1 cellular context compared by ENCODE assay signal in genomic region chr10:3482200-3482993, GRCh38.
TF ChIP-seq lines count a peak whose summit lies in the region.

No MANE protein-coding gene starts in this region.

TF ChIP-seq in K562, 482 proteins besides CTCF, POLR2A, EP300 and RAD21 (continued from another document and continues in another):
- TF ChIP-seq CBX5 (IDR thresholded peaks at IDR 0.05; ENCODE audit: borderline replicate concordance, low read depth) = no peak
- peak; percentile 67 for TF ChIP-seq MEIS2 (IDR thresholded peaks at IDR 0.05; ENCODE audit: partially characterized antibody)
- TF ChIP-seq SMARCA4 (IDR thresholded peaks at IDR 0.05) = peak; percentile 38; the same call in 1 of the 2 replicates
- no peak for TF ChIP-seq NCOA6 (IDR thresholded peaks at IDR 0.05)
- TF ChIP-seq AFF4 (CRISPR knock-in tag; IDR thresholded peaks at IDR 0.05) = no peak
- TF ChIP-seq ETS2 (tag; IDR thresholded peaks at IDR 0.05; ENCODE audit: borderline replicate concordance, poor library complexity, severe bottlenecking) = no peak
- no peak for TF ChIP-seq STAT5A (IDR thresholded peaks at IDR 0.05; ENCODE audit: borderline replicate concordance, low read length)
- no peak for TF ChIP-seq HNRNPL (IDR thresholded peaks at IDR 0.05; ENCODE audit: low read depth, low read length)
- peak; percentile 82 for TF ChIP-seq ZNF766 (CRISPR knock-in tag; conservative IDR thresholded peaks at IDR 0.05)
- peak; percentile 57; the same call in 1 of the 2 replicates for TF ChIP-seq CEBPB (tag; IDR thresholded peaks at IDR 0.05)
- no peak for TF ChIP-seq MAX (CRISPR knock-in tag; IDR thresholded peaks at IDR 0.05)
- no peak for TF ChIP-seq ATF1 (CRISPR knock-in tag; IDR thresholded peaks at IDR 0.05)
- TF ChIP-seq ATF1 (tag; IDR thresholded peaks at IDR 0.05) = peak; percentile 85
- no peak for TF ChIP-seq ZNF584 (CRISPR knock-in tag; IDR thresholded peaks at IDR 0.05; ENCODE audit: low read depth)
- TF ChIP-seq JUN (IDR thresholded peaks at IDR 0.05; ENCODE audit: borderline replicate concordance, low read depth, low read length) = peak; percentile 60; the same call in 1 of the 2 replicates
- no peak for TF ChIP-seq JUN (CRISPR knock-in tag; IDR thresholded peaks at IDR 0.05; ENCODE audit: borderline replicate concordance)
- TF ChIP-seq ZNF384 (IDR thresholded peaks at IDR 0.05; ENCODE audit: low read depth, low read length) = no peak
- peak in 1 of 2 experiments; percentile 50; a peak in 1 of 4 replicates for TF ChIP-seq RCOR1 (IDR thresholded peaks at IDR 0.05; ENCODE audit: borderline replicate concordance in 1 of 2, low read depth in 2 of 2, low read length in 2 of 2)
- no peak for TF ChIP-seq ID3 (CRISPR knock-in tag; IDR thresholded peaks at IDR 0.05)
- no peak for TF ChIP-seq ID3 (tag; IDR thresholded peaks at IDR 0.05)
- TF ChIP-seq FOSL1 (tag; conservative IDR thresholded peaks at IDR 0.05) = peak; percentile 88
- TF ChIP-seq SMARCB1 (IDR thresholded peaks at IDR 0.05; ENCODE audit: insufficient read length, low read depth) = no peak
- no peak for TF ChIP-seq EWSR1 (IDR thresholded peaks at IDR 0.05; ENCODE audit: borderline replicate concordance, low read depth, partially characterized antibody)
- TF ChIP-seq CLOCK (CRISPR knock-in tag; IDR thresholded peaks at IDR 0.05; ENCODE audit: borderline replicate concordance) = no peak
- TF ChIP-seq ZNF318 (IDR thresholded peaks at IDR 0.05; ENCODE audit: borderline replicate concordance in 1 of 2, low read depth in 1 of 2) = peak in 1 of 2 experiments; percentile 76; a peak in 2 of 4 replicates
- no peak for TF ChIP-seq BCL6 (CRISPR knock-in tag; IDR thresholded peaks at IDR 0.05)
- peak; percentile 87 for TF ChIP-seq ATF3 (IDR thresholded peaks at IDR 0.05)
- no peak for TF ChIP-seq ATF3 (CRISPR knock-in tag; conservative IDR thresholded peaks at IDR 0.05)
- TF ChIP-seq ZNF23 (CRISPR knock-in tag; IDR thresholded peaks at IDR 0.05) = no peak
- peak; percentile 43; the same call in 1 of the 2 replicates for TF ChIP-seq SOX6 (IDR thresholded peaks at IDR 0.05)
- peak; percentile 23; the same call in 1 of the 2 replicates for TF ChIP-seq CTBP1 (IDR thresholded peaks at IDR 0.05; ENCODE audit: borderline replicate concordance)
- no peak for TF ChIP-seq ZNF184 (CRISPR knock-in tag; IDR thresholded peaks at IDR 0.05)
- no peak for TF ChIP-seq THRAP3 (IDR thresholded peaks at IDR 0.05; ENCODE audit: borderline replicate concordance)
- no peak for TF ChIP-seq ZNF436 (CRISPR knock-in tag; IDR thresholded peaks at IDR 0.05)
- peak; percentile 39 to 48 for TF ChIP-seq NRF1 (conservative IDR thresholded peaks at IDR 0.05 in 1 of 2, IDR thresholded peaks at IDR 0.05 in 1 of 2)
- TF ChIP-seq HDAC1 (IDR thresholded peaks at IDR 0.05) = 0 out of 4 replicates have a peak, but pooled peaks of 1 of the 2 experiments have one; percentile 23
- no peak for TF ChIP-seq CREB1 (IDR thresholded peaks at IDR 0.05)
- 0 out of 2 replicates have a peak, but pooled peaks have one; percentile 11 for TF ChIP-seq CREB1 (CRISPR knock-in tag; IDR thresholded peaks at IDR 0.05)
- TF ChIP-seq RFX1 (IDR thresholded peaks at IDR 0.05) = no peak
- no peak for TF ChIP-seq MAZ (CRISPR knock-in tag; conservative IDR thresholded peaks at IDR 0.05 in 1 of 2, IDR thresholded peaks at IDR 0.05 in 1 of 2)
- no peak for TF ChIP-seq PBX2 (CRISPR knock-in tag; IDR thresholded peaks at IDR 0.05; ENCODE audit: low read depth)
- TF ChIP-seq PBX2 (tag; conservative IDR thresholded peaks at IDR 0.05; ENCODE audit: low read depth) = peak; percentile 38; the same call in 1 of the 2 replicates
- TF ChIP-seq ZNF780A (CRISPR knock-in tag; IDR thresholded peaks at IDR 0.05) = no peak
- TF ChIP-seq HLTF (IDR thresholded peaks at IDR 0.05) = no peak
- no peak for TF ChIP-seq TEAD2 (tag; IDR thresholded peaks at IDR 0.05)
- TF ChIP-seq CEBPG (CRISPR knock-in tag; IDR thresholded peaks at IDR 0.05) = 0 out of 2 replicates have a peak, but pooled peaks have one; percentile 20
- peak; percentile 55 to 59; a peak in 3 of 4 replicates for TF ChIP-seq CEBPG (tag; conservative IDR thresholded peaks at IDR 0.05 in 1 of 2, IDR thresholded peaks at IDR 0.05 in 1 of 2)
- TF ChIP-seq MCM3 (IDR thresholded peaks at IDR 0.05) = no peak
- peak; percentile 62 for TF ChIP-seq CREM (IDR thresholded peaks at IDR 0.05; ENCODE audit: low read depth)
- peak; percentile 85 for TF ChIP-seq JUND (IDR thresholded peaks at IDR 0.05; ENCODE audit: borderline replicate concordance, low read depth, low read length)
- peak; percentile 89; the same call in 2 of the 3 replicates for TF ChIP-seq JUND (tag; IDR thresholded peaks at IDR 0.05; ENCODE audit: borderline replicate concordance, low read depth, low read length)
